10 cellular contexts compared by ENCODE assay signal in genomic region chr17:66549312-66549705, GRCh38.
DNase-seq lines count a peak whose midpoint lies in the region; ATAC-seq and TF ChIP-seq lines count a peak whose summit lies in the region.
"Had no signal": no experiment of that assay in that cellular context is flagged by ENCODE, and none has a peak within 500 bp of the region (broad histone marks: within the 10 kb centered on the region; RNA-seq: fewer than 3 reads in every experiment).

No MANE protein-coding gene starts in this region.

- 58% methylated on average over 3 of the region's 3 CpGs for WGBS in esophagus muscularis mucosa

- H3K27ac ChIP-seq in RWPE2 (ENCODE audit: poor library complexity, severe bottlenecking), result peak overlapping the region; percentile 4
- peak overlapping the region in 3 of 4 donors; percentile 28 to 72 (median 33) for H3K27ac ChIP-seq in esophagus muscularis mucosa (replicated peaks in 1 of 4)

- H3K27me3 Mint-ChIP-seq in osteocyte (ENCODE audit: unreplicated experiment), result no peaks in the 10 kb centered on the region

- TF ChIP-seq POLR2A in esophagus muscularis mucosa (IDR thresholded peaks at IDR 0.05; ENCODE audit: low read depth), result no peak

- H3K27me3 ChIP-seq in RWPE2 (ENCODE audit: insufficient read depth, poor library complexity, severe bottlenecking) (no peaks in the 10 kb centered on the region), esophagus muscularis mucosa (no peaks in the 10 kb centered on the region), BE2C (no peaks in the 10 kb centered on the region)

- H3K27ac Mint-ChIP-seq in osteocyte (ENCODE audit: unreplicated experiment), result peak overlapping the region; percentile 94

- no peak for ATAC-seq in RWPE2 (ENCODE audit: low read depth)
- no peak for ATAC-seq in GM21360 (IDR thresholded peaks at IDR 0.05; ENCODE audit: unreplicated experiment)

- H3K4me1 Mint-ChIP-seq in osteocyte (ENCODE audit: unreplicated experiment), result peaks cover 61% of the 10 kb centered on the region

- H3K36me3 Mint-ChIP-seq in osteocyte (ENCODE audit: unreplicated experiment), result peaks cover 20% of the 10 kb centered on the region

- TF ChIP-seq EP300 in esophagus muscularis mucosa (IDR thresholded peaks at IDR 0.05), result no peak

- H3K9me3 Mint-ChIP-seq in osteocyte (ENCODE audit: unreplicated experiment), result peaks cover 14% of the 10 kb centered on the region

- TF ChIP-seq CTCF in RWPE2 (IDR thresholded peaks at IDR 0.05; ENCODE audit: poor library complexity, severe bottlenecking) (no peak), esophagus muscularis mucosa (IDR thresholded peaks at IDR 0.05) (no peak), osteocyte (IDR thresholded peaks at IDR 0.05) (no peak), BE2C (IDR thresholded peaks at IDR 0.05; ENCODE audit: low read depth, low read length) (no peak)

- intact Hi-C loops in esophagus muscularis mucosa (cut with DNase I), result no loop called here

- H3K36me3 ChIP-seq in RWPE2 (ENCODE audit: low read depth) (no peaks in the 10 kb centered on the region), esophagus muscularis mucosa (no peaks in the 10 kb centered on the region), BE2C (no peaks in the 10 kb centered on the region)

- H3K4me3 Mint-ChIP-seq in osteocyte (ENCODE audit: unreplicated experiment), result no peak overlapping the region

- H3K9me3 ChIP-seq in RWPE2 (ENCODE audit: severe bottlenecking) (peaks cover 7% of the 10 kb centered on the region), esophagus muscularis mucosa (no peaks in the 10 kb centered on the region), BE2C (no peaks in the 10 kb centered on the region)

- H3K4me1 ChIP-seq in RWPE2 (ENCODE audit: insufficient read depth, poor library complexity, severe bottlenecking), result peaks cover 16% of the 10 kb centered on the region
- peaks cover 0 to 29% (median 27%) of the 10 kb centered on the region in 4 donors for H3K4me1 ChIP-seq in esophagus muscularis mucosa
- no peaks in the 10 kb centered on the region; the same call in 1 of the 2 replicates for H3K4me1 ChIP-seq in BE2C

- DNase-seq in GM04504 (ENCODE audit: low read depth), result peak; percentile 70
- DNase-seq in RWPE2 (ENCODE audit: low spot score), result no peak
- no peak for DNase-seq in esophagus muscularis mucosa (ENCODE audit: extremely low spot score)
- no peak for DNase-seq in osteocyte (ENCODE audit: extremely low spot score, unreplicated experiment)
- no peak for DNase-seq in BE2C
- no peak for DNase-seq in DMS79 treated with DMSO at 0.1 percent for 48 hours (lab: John Stamatoyannopoulos, UW)
- no peak for DNase-seq in NCI-H1694 (lab: John Stamatoyannopoulos, UW)
- DNase-seq: activated T-cell treated with anti-CD3 and anti-CD28 coated beads for 4 hours, NCI-H1105 treated with DMSO at 0.1 percent for 48 hours had no signal

- H3K4me3 ChIP-seq in RWPE2 (ENCODE audit: severe bottlenecking) (no peak overlapping the region), esophagus muscularis mucosa (no peak overlapping the region), BE2C (ENCODE audit: low read depth, low read length) (no peak overlapping the region)
